11 cellular contexts compared by ENCODE assay signal in the genomic region with DNA sequence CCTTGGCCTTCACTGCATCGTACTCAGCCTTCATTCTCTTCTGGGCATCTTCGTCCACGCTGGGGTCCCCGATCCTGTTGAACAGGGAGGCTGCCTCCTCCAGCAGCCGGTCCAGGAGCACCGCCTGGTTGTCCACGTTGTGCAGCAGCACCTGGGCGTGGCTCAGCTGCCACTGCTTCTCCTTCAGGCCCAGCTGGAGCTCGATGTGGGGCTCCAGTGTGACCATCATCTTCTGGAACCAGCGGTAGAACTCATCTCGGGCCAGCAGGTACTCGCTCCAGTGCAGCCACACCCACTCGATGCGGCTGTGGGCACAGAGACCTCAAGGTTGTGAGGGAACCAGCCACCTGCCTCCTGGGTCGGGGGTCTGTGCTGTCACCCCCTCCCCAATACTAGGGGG.
"Had no signal": no experiment of that assay in that cellular context is flagged by ENCODE, and none has a peak within 500 bp of the region (broad histone marks: within the 10 kb centered on the region; RNA-seq: fewer than 3 reads in every experiment).

No MANE protein-coding gene starts in this region.

- H3K4me3 Mint-ChIP-seq: neural crest cell had no signal

- H3K4me1 ChIP-seq: foreskin keratinocyte had no signal

- H3K9me3 Mint-ChIP-seq: neural crest cell had no signal

- DNase-seq: activated CD4-positive, alpha-beta T cell treated with anti-CD3 and anti-CD28 coated beads, Interleukin-2, amount 50 U/mL, for 1 hour; activated naive CD4-positive, alpha-beta T cell; activated T-cell treated with anti-CD3 and anti-CD28 coated beads, Interleukin-2, amount 50 U/mL, for 48 hours; foreskin keratinocyte; head of caudate nucleus; ovary; SW 1271; T1000; transverse colon had no signal

- ATAC-seq: foreskin keratinocyte had no signal

- H3K36me3 ChIP-seq: cardiac muscle cell, ovary, transverse colon had no signal

- H3K27ac ChIP-seq: cardiac muscle cell, foreskin keratinocyte, ovary, transverse colon had no signal

- H3K9me3 ChIP-seq: ovary, transverse colon had no signal

- H3K4me3 ChIP-seq: cardiac muscle cell, ovary, transverse colon had no signal

- H3K27me3 ChIP-seq: foreskin keratinocyte, ovary, transverse colon had no signal
